ENCODE assay signal across 1 cellular context in the genomic region with DNA sequence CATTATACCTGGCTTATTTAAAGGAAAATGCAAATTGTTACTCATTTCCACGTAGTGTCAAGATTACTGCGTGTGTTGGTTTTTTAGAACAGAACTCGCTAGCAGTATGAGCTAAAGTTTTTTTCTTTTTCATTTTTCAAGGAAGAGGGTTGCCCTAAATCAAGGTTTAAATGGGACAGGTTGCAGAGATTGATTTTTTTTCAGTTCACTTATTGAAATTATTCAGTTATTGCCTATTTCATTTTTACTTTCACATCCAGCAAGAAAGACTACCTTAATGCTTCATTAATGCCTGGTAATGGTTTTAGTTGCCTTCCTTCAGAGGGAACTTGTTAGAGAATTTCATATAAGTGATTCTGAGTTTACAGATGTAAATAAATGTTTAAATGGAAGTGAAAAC.
TF ChIP-seq lines count a peak whose summit lies in the region.

No MANE protein-coding gene starts in this region.

TF ChIP-seq in K562, 482 proteins besides CTCF, POLR2A, EP300 and RAD21:
- TF ChIP-seq, protein P1, sequence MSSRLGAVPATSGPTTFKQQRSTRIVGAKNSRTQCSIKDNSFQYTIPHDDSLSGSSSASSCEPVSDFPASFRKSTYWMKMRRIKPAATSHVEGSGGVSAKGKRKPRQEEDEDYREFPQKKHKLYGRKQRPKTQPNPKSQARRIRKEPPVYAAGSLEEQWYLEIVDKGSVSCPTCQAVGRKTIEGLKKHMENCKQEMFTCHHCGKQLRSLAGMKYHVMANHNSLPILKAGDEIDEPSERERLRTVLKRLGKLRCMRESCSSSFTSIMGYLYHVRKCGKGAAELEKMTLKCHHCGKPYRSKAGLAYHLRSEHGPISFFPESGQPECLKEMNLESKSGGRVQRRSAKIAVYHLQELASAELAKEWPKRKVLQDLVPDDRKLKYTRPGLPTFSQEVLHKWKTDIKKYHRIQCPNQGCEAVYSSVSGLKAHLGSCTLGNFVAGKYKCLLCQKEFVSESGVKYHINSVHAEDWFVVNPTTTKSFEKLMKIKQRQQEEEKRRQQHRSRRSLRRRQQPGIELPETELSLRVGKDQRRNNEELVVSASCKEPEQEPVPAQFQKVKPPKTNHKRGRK (tag; IDR thresholded peaks at IDR 0.05), result peak; percentile 62; the same call in 1 of the 2 replicates
- TF ChIP-seq YBX1 (IDR thresholded peaks at IDR 0.05), result 0 out of 2 replicates have a peak, but pooled peaks have one; percentile 7
- peak; percentile 16; the same call in 1 of the 2 replicates for TF ChIP-seq PHF21A (IDR thresholded peaks at IDR 0.05; ENCODE audit: borderline replicate concordance, low read depth)
- TF ChIP-seq CC2D1A (IDR thresholded peaks at IDR 0.05), result no peak
- no peak for TF ChIP-seq FOXM1 (IDR thresholded peaks at IDR 0.05; ENCODE audit: low read depth)
- no peak for TF ChIP-seq FOXM1 (CRISPR knock-in tag; IDR thresholded peaks at IDR 0.05; ENCODE audit: low read depth)
- TF ChIP-seq KDM1A (IDR thresholded peaks at IDR 0.05), result peak in 1 of 2 experiments; percentile 53; a peak in 2 of 4 replicates
